In the genomic region with DNA sequence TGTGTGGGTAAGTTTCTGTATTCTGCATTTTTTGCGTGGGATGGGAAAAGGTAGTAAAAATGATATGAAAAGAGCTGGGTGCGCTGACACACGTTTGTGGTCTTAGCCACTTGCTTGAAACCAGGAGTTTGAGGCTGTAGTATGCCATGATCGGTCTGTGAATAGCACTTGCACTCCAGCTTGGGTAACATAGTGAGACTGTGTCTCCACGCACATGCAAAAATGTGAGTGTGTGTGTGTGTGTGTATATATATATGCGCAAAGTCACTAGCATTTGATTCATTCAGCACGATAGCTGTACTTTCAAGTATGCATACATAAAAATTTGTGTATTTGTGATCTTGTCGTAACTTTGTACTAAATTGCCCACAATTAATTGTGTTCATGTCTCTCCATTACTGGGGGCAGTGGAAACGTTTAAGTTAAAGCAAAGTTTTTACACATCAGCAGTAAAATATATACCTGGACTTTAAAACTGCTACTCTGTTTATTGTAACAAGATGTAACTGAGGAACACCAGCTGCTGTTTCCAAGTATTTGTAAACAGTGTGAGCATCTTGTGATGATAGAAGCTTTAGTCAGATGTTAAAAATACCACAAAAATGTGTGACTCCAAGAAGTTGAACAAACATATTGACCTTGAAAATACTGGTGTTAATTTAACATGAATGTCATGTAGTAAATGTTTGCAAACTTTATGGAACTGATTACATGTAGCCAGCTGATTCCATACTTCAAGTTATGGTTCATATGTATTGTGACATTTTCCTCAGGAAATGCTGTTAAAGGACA, we compare ENCODE assay signal across 2 cellular contexts.
TF ChIP-seq lines count a peak whose summit lies in the region.

No MANE protein-coding gene starts in this region.

TF ChIP-seq in A549, 52 proteins besides CTCF, POLR2A, EP300 and RAD21:
- TF ChIP-seq, protein P1, sequence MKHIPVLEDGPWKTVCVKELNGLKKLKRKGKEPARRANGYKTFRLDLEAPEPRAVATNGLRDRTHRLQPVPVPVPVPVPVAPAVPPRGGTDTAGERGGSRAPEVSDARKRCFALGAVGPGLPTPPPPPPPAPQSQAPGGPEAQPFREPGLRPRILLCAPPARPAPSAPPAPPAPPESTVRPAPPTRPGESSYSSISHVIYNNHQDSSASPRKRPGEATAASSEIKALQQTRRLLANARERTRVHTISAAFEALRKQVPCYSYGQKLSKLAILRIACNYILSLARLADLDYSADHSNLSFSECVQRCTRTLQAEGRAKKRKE (CRISPR knock-in tag; IDR thresholded peaks at IDR 0.05; ENCODE audit: low read depth) = no peak
- TF ChIP-seq FOSL2 (IDR thresholded peaks at IDR 0.05) (no peak), FOSL2 (CRISPR knock-in tag; IDR thresholded peaks at IDR 0.05) (0 out of 2 replicates have a peak, but pooled peaks have one; percentile 10)

TF ChIP-seq in HCT116, 20 proteins besides CTCF, POLR2A, EP300 and RAD21:
- TF ChIP-seq FOSL1 (IDR thresholded peaks at IDR 0.05; ENCODE audit: low read depth) (0 out of 2 replicates have a peak, but pooled peaks have one; percentile 12), ZFX (IDR thresholded peaks at IDR 0.05) (no peak)
